29 cellular contexts compared by ENCODE assay signal in genomic region chr2:150152240-150152639, GRCh38.
"Had no signal": no experiment of that assay in that cellular context is flagged by ENCODE, and none has a peak within 500 bp of the region (broad histone marks: within the 10 kb centered on the region; RNA-seq: fewer than 3 reads in every experiment).

No MANE protein-coding gene starts in this region.

- DNase-seq: natural killer cell; occipital lobe; ovary; posterior cingulate gyrus; psoas muscle; right cardiac atrium; right lobe of liver; sigmoid colon; small intestine; stimulated activated CD4-positive, alpha-beta T cell treated with anti-CD3 and anti-CD28 coated beads, Interleukin-15, amount 100 ng/mL, for 24 hours; stimulated activated CD4-positive, alpha-beta T cell treated with anti-CD3 and anti-CD28 coated beads, Interleukin-2, amount 100 ng/mL, for 24 hours; stimulated activated CD4-positive, alpha-beta T cell treated with anti-CD3 and anti-CD28 coated beads, Interleukin-2, amount 100 ng/mL, for 48 hours; stimulated activated CD4-positive, alpha-beta T cell treated with anti-CD3 and anti-CD28 coated beads, Interleukin-4, amount 100 ng/mL, for 24 hours; stimulated activated naive CD4-positive, alpha-beta T cell; stimulated activated naive CD8-positive, alpha-beta T cell treated with anti-CD3 and anti-CD28 coated beads, Interleukin-15, amount 100 ng/mL, for 72 hours; stimulated activated naive CD8-positive, alpha-beta T cell treated with anti-CD3 and anti-CD28 coated beads, Interleukin-15, Interleukin-2, amounts not matched to agents 100 U/mL and 50 U/mL, for 24 hours; substantia nigra; testis; tibial artery; transverse colon; upper lobe of right lung; uterus had no signal

- H3K27ac ChIP-seq: neural progenitor cell, ovary, parathyroid adenoma, psoas muscle, right lobe of liver, sigmoid colon, suprapubic skin, testis, tibial artery, transverse colon, upper lobe of right lung, uterus had no signal

- H3K36me3 Mint-ChIP-seq: natural killer cell; neural progenitor cell; stimulated activated memory B cell treated with anti-CD40 and anti-IgM and Interleukin-4, amounts not matched to agents 10 μg/mL and 1 μg/mL and 100 μg/mL, for 72 hours; type B pancreatic cell had no signal

- H3K4me3 Mint-ChIP-seq: natural killer cell; nephron; neural progenitor cell; stimulated activated memory B cell treated with anti-CD40 and anti-IgM and Interleukin-4, amounts not matched to agents 10 μg/mL and 1 μg/mL and 100 μg/mL, for 72 hours; stimulated activated naive CD8-positive, alpha-beta T cell treated with anti-CD3 and anti-CD28 coated beads, Interleukin-15, amount 100 ng/mL, for 72 hours; type B pancreatic cell had no signal

- H3K9ac ChIP-seq: neural progenitor cell, parathyroid adenoma had no signal

- H3K27me3 Mint-ChIP-seq: progenitor cell of endocrine pancreas; stimulated activated memory B cell treated with anti-CD40 and anti-IgM and Interleukin-4, amounts not matched to agents 10 μg/mL and 1 μg/mL and 100 μg/mL, for 72 hours; stimulated activated naive CD8-positive, alpha-beta T cell treated with anti-CD3 and anti-CD28 coated beads, Interleukin-15, amount 100 ng/mL, for 72 hours; type B pancreatic cell had no signal

- H3K27ac Mint-ChIP-seq: natural killer cell; nephron; neural progenitor cell; progenitor cell of endocrine pancreas; stimulated activated memory B cell treated with anti-CD40 and anti-IgM and Interleukin-4, amounts not matched to agents 10 μg/mL and 1 μg/mL and 100 μg/mL, for 72 hours; stimulated activated naive CD8-positive, alpha-beta T cell treated with anti-CD3 and anti-CD28 coated beads, Interleukin-15, amount 100 ng/mL, for 72 hours; type B pancreatic cell had no signal

- H3K27me3 ChIP-seq: neural progenitor cell, ovary, right lobe of liver, sigmoid colon, suprapubic skin, testis, tibial artery, transverse colon, upper lobe of right lung, uterus had no signal

- H3K4me2 ChIP-seq: neural progenitor cell had no signal

- H2AFZ ChIP-seq: neural progenitor cell, parathyroid adenoma had no signal

- H3K9me3 ChIP-seq: ovary, right lobe of liver, sigmoid colon, suprapubic skin, testis, tibial artery, uterus had no signal

- H3K36me3 ChIP-seq: neural progenitor cell, ovary, right lobe of liver, sigmoid colon, suprapubic skin, tibial artery, transverse colon, upper lobe of right lung, uterus had no signal

- H3K79me2 ChIP-seq: parathyroid adenoma had no signal

- H3K4me3 ChIP-seq: neural progenitor cell, ovary, psoas muscle, right lobe of liver, sigmoid colon, suprapubic skin, testis, tibial artery, transverse colon, upper lobe of right lung, uterus had no signal

- H3K9me3 Mint-ChIP-seq: stimulated activated memory B cell treated with anti-CD40 and anti-IgM and Interleukin-4, amounts not matched to agents 10 μg/mL and 1 μg/mL and 100 μg/mL, for 72 hours had no signal

- H3K4me1 Mint-ChIP-seq: natural killer cell; neural progenitor cell; stimulated activated memory B cell treated with anti-CD40 and anti-IgM and Interleukin-4, amounts not matched to agents 10 μg/mL and 1 μg/mL and 100 μg/mL, for 72 hours; stimulated activated naive CD8-positive, alpha-beta T cell treated with anti-CD3 and anti-CD28 coated beads, Interleukin-15, amount 100 ng/mL, for 72 hours had no signal

- H3K4me1 ChIP-seq: neural progenitor cell, parathyroid adenoma, psoas muscle, sigmoid colon, suprapubic skin, testis, tibial artery, upper lobe of right lung, uterus had no signal

- ATAC-seq: natural killer cell; psoas muscle; right cardiac atrium; right lobe of liver; stimulated activated memory B cell treated with anti-CD40 and anti-IgM and Interleukin-4, amounts not matched to agents 10 μg/mL and 1 μg/mL and 100 μg/mL, for 72 hours; stimulated activated naive CD8-positive, alpha-beta T cell treated with anti-CD3 and anti-CD28 coated beads, Interleukin-15, amount 100 ng/mL, for 72 hours; stimulated activated naive CD8-positive, alpha-beta T cell treated with anti-CD3 and anti-CD28 coated beads, Interleukin-15, Interleukin-2, amounts not matched to agents 100 U/mL and 50 U/mL, for 24 hours; upper lobe of right lung had no signal
